ENCODE assay signal across 14 cellular contexts in genomic region chr21:33236799-33237198, GRCh38. TPM values are rescaled to one million over a fixed set of nuclear protein-coding genes. Genes with fewer than 3 reads are reported as not detected.
A peak's percentile ranks its signal among the peaks of the same experiment; 100 is the strongest.
DNase-seq lines count a peak whose midpoint lies in the region; ATAC-seq and TF ChIP-seq lines count a peak whose summit lies in the region.
"Had no signal": no experiment of that assay in that cellular context is flagged by ENCODE, and none has a peak within 500 bp of the region (broad histone marks: within the 10 kb centered on the region; RNA-seq: fewer than 3 reads in every experiment).

No MANE protein-coding gene starts in this region.

- ATAC-seq in activated B cell treated with CpG ODN at 0.5 μM for 24 hours (ENCODE audit: low read depth) = no peak

- H3K4me3 ChIP-seq in Caco-2 (ENCODE audit: low read depth, low read length) (no peak overlapping the region), hepatocyte (no peak overlapping the region)
- H3K4me3 ChIP-seq: coronary artery, esophagus squamous epithelium, transverse colon had no signal

- WGBS in hepatocyte (ENCODE audit: low lambda C conversion rate, missing lambda C conversion rate) = 95% methylated on average over 3 of the region's 3 CpGs

- no peaks in the 10 kb centered on the region for H4K20me1 ChIP-seq in hepatocyte (ENCODE audit: insufficient read depth, poor library complexity, severe bottlenecking)

- H3K27me3 ChIP-seq in Caco-2 (replicated peaks; ENCODE audit: control insufficient read depth, insufficient read depth, low read length) = no peaks in the 10 kb centered on the region
- H3K27me3 ChIP-seq in hepatocyte = no peaks in the 10 kb centered on the region
- H3K27me3 ChIP-seq: esophagus squamous epithelium, transverse colon had no signal

- H3K27ac Mint-ChIP-seq in CD14-positive monocyte (peak overlapping the region; percentile 50 to 91 (median 68)), Caco-2 (ENCODE audit: unreplicated experiment) (peak overlapping the region; percentile 28), activated B cell treated with CpG ODN at 0.5 μM for 24 hours (peak overlapping the region; percentile 41)

- H3K36me3 ChIP-seq in Caco-2 (ENCODE audit: control insufficient read depth, insufficient read depth, low read length) (no peaks in the 10 kb centered on the region), hepatocyte (replicated peaks; ENCODE audit: insufficient read depth, low read depth) (no peaks in the 10 kb centered on the region)
- H3K36me3 ChIP-seq: esophagus squamous epithelium, transverse colon had no signal

- POLR2A ChIA-PET in Caco-2 (lab: Charles Lee) = no interaction called here
- POLR2A ChIA-PET in activated B cell treated with CpG ODN at 0.5 μM for 24 hours (lab: Charles Lee) = interaction anchor here (0.7 to 2.4 kb wide), 2 partner anchors 15 to 29 kb away, joined by 9 to 14 read pairs; partner anchors contain the start of gene IL10RB

- DNase-seq in CD14-positive monocyte (ENCODE audit: low spot score) (no peak), Caco-2 (no peak), activated B cell treated with CpG ODN at 0.5 μM for 24 hours (no peak), fibroblast of peridontal ligament (ENCODE audit: extremely low read depth) (peak; percentile 36), hepatocyte (ENCODE audit: low spot score) (no peak), GDM1 (lab: John Stamatoyannopoulos, UW) (no peak), KBM-7 (no peak)
- no peak for DNase-seq in activated effector memory CD4-positive, alpha-beta T cell treated with Interleukin-2 at 50 U/mL for 16 hours
- DNase-seq: activated CD8-positive, alpha-beta memory T cell treated with anti-CD3 and anti-CD28 coated beads, Interleukin-2, amount 50 U/mL, for 48 hours; C1 segment of cervical spinal cord; esophagus squamous epithelium; NCI-H2107; transverse colon had no signal

- in situ Hi-C loops in KBM-7 (cut with MboI; ENCODE audit: low pct_unique_long_range_greater_than_20kb, low sequenced_read_pairs) = no loop called here

- no peak overlapping the region for H3K4me3 Mint-ChIP-seq in CD14-positive monocyte
- H3K4me3 Mint-ChIP-seq in Caco-2 (ENCODE audit: unreplicated experiment) = no peak overlapping the region
- no peak overlapping the region for H3K4me3 Mint-ChIP-seq in activated B cell treated with CpG ODN at 0.5 μM for 24 hours

- H3K9me3 Mint-ChIP-seq in CD14-positive monocyte (no peaks in the 10 kb centered on the region), Caco-2 (ENCODE audit: unreplicated experiment) (no peaks in the 10 kb centered on the region), activated B cell treated with CpG ODN at 0.5 μM for 24 hours (no peaks in the 10 kb centered on the region)

- H3K9me2 ChIP-seq in hepatocyte (replicated peaks; ENCODE audit: insufficient read depth) = no peaks in the 10 kb centered on the region

- CTCF ChIA-PET in Caco-2 (lab: Charles Lee) = interaction anchor here (1.8 kb wide), 2 partner anchors 37 to 40 kb away, joined by 4 to 6 read pairs; no protein-coding TSS in a partner anchor
- CTCF ChIA-PET in activated B cell treated with CpG ODN at 0.5 μM for 24 hours (lab: Charles Lee) = no interaction called here

- peaks cover 67% of the 10 kb centered on the region for H3K79me2 ChIP-seq in hepatocyte

- intact Hi-C loops in CD14-positive monocyte (cut with micrococcal nuclease) (no loop called here), Caco-2 (cut with micrococcal nuclease; ENCODE audit: unreplicated experiment) (no loop called here), activated B cell treated with CpG ODN at 0.5 μM for 24 hours (cut with micrococcal nuclease) (no loop called here)

- no peak overlapping the region for H3K4me2 ChIP-seq in hepatocyte

- H3K36me3 Mint-ChIP-seq in CD14-positive monocyte (peaks cover 47 to 52% of the 10 kb centered on the region in 2 donors), Caco-2 (ENCODE audit: insufficient read depth, unreplicated experiment) (peaks cover 50% of the 10 kb centered on the region), activated B cell treated with CpG ODN at 0.5 μM for 24 hours (ENCODE audit: low read depth) (peaks cover 33% of the 10 kb centered on the region)

- H3K27ac ChIP-seq in hepatocyte = no peak overlapping the region
- H3K27ac ChIP-seq: coronary artery had no signal

- H3K27me3 Mint-ChIP-seq in CD14-positive monocyte (ENCODE audit: low read depth in 3 of 3) = peaks cover 0 to 2% (median 0%) of the 10 kb centered on the region in 3 donors
- H3K27me3 Mint-ChIP-seq in Caco-2 (ENCODE audit: insufficient read depth, unreplicated experiment) = no peaks in the 10 kb centered on the region
- H3K27me3 Mint-ChIP-seq in activated B cell treated with CpG ODN at 0.5 μM for 24 hours = no peaks in the 10 kb centered on the region

- BruUV-seq in Caco-2 (replicated peaks; lab: Mats Ljungman, UMichigan) = no TSS peak

- H3K4me1 Mint-ChIP-seq in CD14-positive monocyte = peaks cover 69% of the 10 kb centered on the region
- peaks cover 39% of the 10 kb centered on the region for H3K4me1 Mint-ChIP-seq in Caco-2 (ENCODE audit: low read depth, unreplicated experiment)
- H3K4me1 Mint-ChIP-seq in activated B cell treated with CpG ODN at 0.5 μM for 24 hours = peaks cover 76% of the 10 kb centered on the region

- H3K4me1 ChIP-seq in Caco-2 (peaks cover 18% of the 10 kb centered on the region), hepatocyte (ENCODE audit: insufficient read depth) (peaks cover 8% of the 10 kb centered on the region)

- no peak overlapping the region for H2AFZ ChIP-seq in hepatocyte

- H3K9me3 ChIP-seq in Caco-2 (no peaks in the 10 kb centered on the region), hepatocyte (ENCODE audit: low read depth) (no peaks in the 10 kb centered on the region)
- H3K9me3 ChIP-seq: esophagus squamous epithelium, transverse colon had no signal

- no peak for TF ChIP-seq CTCF in CD14-positive monocyte (IDR thresholded peaks at IDR 0.05)
- no peak for TF ChIP-seq CTCF in Caco-2 (IDR thresholded peaks at IDR 0.05; ENCODE audit: insufficient read depth in 1 of 2, low read depth in 1 of 2, low read length in 1 of 2, severe bottlenecking in 1 of 2, unreplicated experiment in 1 of 2)
- TF ChIP-seq CTCF in activated B cell treated with CpG ODN at 0.5 μM for 24 hours (IDR thresholded peaks at IDR 0.05) = no peak
- TF ChIP-seq CTCF in hepatocyte (IDR thresholded peaks at IDR 0.05; ENCODE audit: poor library complexity) = no peak

RNA-seq across cellular contexts. Expression of gene IFNAR2, which starts 7.1 kb away (rescaled TPM):
- polyA plus RNA-seq in CD14-positive monocyte (10 to 100 TPM; 47.7 to 79.8 TPM), hepatocyte (18.5 and 19.6 TPM in 2 replicates)
- total RNA-seq in Caco-2 (2022) (33.7 and 36.1 TPM in 2 replicates), activated B cell treated with CpG ODN at 0.5 μM for 24 hours (24.9 and 29.2 TPM in 2 replicates), hepatocyte (18.2 and 19.9 TPM in 2 replicates)

RNA-seq across cellular contexts. Expression of gene IL10RB, which starts 29.4 kb away (rescaled TPM):
- 100 to 1,000 TPM; 212 to 225 TPM for polyA plus RNA-seq in CD14-positive monocyte
- total RNA-seq in Caco-2 (2022) = 11.7 and 13.1 TPM in 2 replicates
- total RNA-seq in activated B cell treated with CpG ODN at 0.5 μM for 24 hours = 36.7 and 37.9 TPM in 2 replicates
- 27.1 and 30.2 TPM in 2 replicates for total RNA-seq in hepatocyte
- 23.4 and 29.2 TPM in 2 replicates for polyA plus RNA-seq in hepatocyte
